ENCODE assay signal across 25 cellular contexts in the genomic region with DNA sequence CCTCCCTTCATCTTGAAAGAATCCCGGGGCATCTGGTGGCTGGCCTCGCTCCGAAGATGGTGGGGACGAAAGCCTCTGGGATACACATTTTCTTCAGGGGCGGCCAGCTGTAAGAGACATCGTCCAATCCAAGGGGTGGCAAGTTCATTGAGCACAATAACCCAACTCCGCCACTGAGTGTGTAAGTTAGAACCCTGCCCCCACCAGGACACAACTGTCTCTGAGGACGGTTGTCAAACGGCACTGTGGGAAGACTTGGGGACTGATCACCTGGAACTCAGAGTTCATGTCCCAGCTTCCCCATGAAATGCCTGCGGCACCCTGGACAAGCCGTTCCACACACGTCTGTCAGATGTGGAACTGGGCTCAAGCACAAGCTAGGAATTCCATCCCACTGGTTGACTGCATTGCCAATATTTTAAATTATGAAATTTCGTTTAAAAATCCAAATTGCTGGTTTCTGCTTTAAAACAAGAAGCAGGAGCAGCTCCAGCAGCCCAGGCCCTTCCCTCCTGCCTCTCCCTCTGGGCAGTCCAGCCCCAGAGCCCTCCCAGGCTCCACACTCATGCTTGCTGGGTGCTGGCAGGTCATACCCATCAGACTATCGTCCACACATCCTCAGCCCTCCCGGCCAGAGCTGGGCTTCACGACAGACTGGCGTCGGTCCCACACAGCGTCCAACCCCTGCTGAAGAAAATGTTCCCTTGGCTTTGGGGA.
A peak's percentile ranks its signal among the peaks of the same experiment; 100 is the strongest.
DNase-seq lines count a peak whose midpoint lies in the region; ATAC-seq and TF ChIP-seq lines count a peak whose summit lies in the region.
"Had no signal": no experiment of that assay in that cellular context is flagged by ENCODE, and none has a peak within 500 bp of the region (broad histone marks: within the 10 kb centered on the region; RNA-seq: fewer than 3 reads in every experiment).

No MANE protein-coding gene starts in this region.

- CTCF ChIA-PET in activated CD4-positive, alpha-beta T cell treated with anti-CD3 and anti-CD28 coated beads, Interleukin-2, amount 10 ng/mL, durations not matched to agents 7 days and 5 days (lab: Charles Lee), result interaction anchor here (0.5 kb wide), 1 partner anchor 1146 kb away, joined by 4 read pairs; no protein-coding TSS in a partner anchor

- no peaks in the 10 kb centered on the region for H3K36me3 Mint-ChIP-seq in activated CD4-positive, alpha-beta T cell treated with anti-CD3 and anti-CD28 coated beads, Interleukin-2, amount 10 ng/mL, durations not matched to agents 7 days and 5 days (ENCODE audit: low read depth)
- H3K36me3 Mint-ChIP-seq: activated CD8-positive, alpha-beta memory T cell treated with anti-CD3 and anti-CD28 coated beads, Interleukin-2, amount 10 ng/mL, durations not matched to agents 7 days and 5 days; activated naive CD8-positive, alpha-beta T cell; memory B cell; naive thymus-derived CD8-positive, alpha-beta T cell; stimulated activated naive B cell treated with anti-CD40 and anti-IgM and Interleukin-4, amounts not matched to agents 10 μg/mL and 1 μg/mL and 100 μg/mL, for 72 hours had no signal

- H3K4me3 ChIP-seq in BLaER1 treated with 17β-estradiol and CSF1 and Interleukin-3, amounts not matched to agents 10 nM and 100 nM, result no peak overlapping the region
- H3K4me3 ChIP-seq in heart right ventricle (no peak overlapping the region), muscle layer of colon (ENCODE audit: low read depth in 1 of 2, low read length in 2 of 2) (no peak overlapping the region), smooth muscle cell (no peak overlapping the region)
- H3K4me3 ChIP-seq: GM23338, thyroid gland had no signal

- peak in 6 of 8 donors; percentile 47 to 81 (median 68) for ATAC-seq in heart right ventricle
- ATAC-seq in HG03342 (IDR thresholded peaks at IDR 0.05; ENCODE audit: unreplicated experiment), result no peak
- ATAC-seq in GM19395 (IDR thresholded peaks at IDR 0.05; ENCODE audit: unreplicated experiment), result no peak
- ATAC-seq: activated CD8-positive, alpha-beta memory T cell treated with anti-CD3 and anti-CD28 coated beads, Interleukin-2, amount 10 ng/mL, durations not matched to agents 7 days and 5 days; foreskin keratinocyte; GM23338; naive thymus-derived CD8-positive, alpha-beta T cell; stimulated activated naive B cell treated with anti-CD40 and anti-IgM and Interleukin-4, amounts not matched to agents 10 μg/mL and 1 μg/mL and 100 μg/mL, for 72 hours had no signal

- H3K27ac ChIP-seq in BLaER1 treated with 17β-estradiol and CSF1 and Interleukin-3, amounts not matched to agents 10 nM and 100 nM, result peak overlapping the region; percentile 34 to 83 (median 76); a peak in 21 of 22 replicates
- H3K27ac ChIP-seq in heart right ventricle (peak overlapping the region in 1 of 10 donors; percentile 1), muscle layer of colon (ENCODE audit: low read depth, low read length) (peak overlapping the region; percentile 38), smooth muscle cell (ENCODE audit: low read depth) (peak overlapping the region; percentile 52)
- H3K27ac ChIP-seq: foreskin keratinocyte, thyroid gland had no signal

- peaks cover 2% of the 10 kb centered on the region for H3K27me3 Mint-ChIP-seq in activated CD4-positive, alpha-beta T cell treated with anti-CD3 and anti-CD28 coated beads, Interleukin-2, amount 10 ng/mL, durations not matched to agents 7 days and 5 days
- H3K27me3 Mint-ChIP-seq: memory B cell had no signal

- H3K4me3 Mint-ChIP-seq in activated CD4-positive, alpha-beta T cell treated with anti-CD3 and anti-CD28 coated beads, Interleukin-2, amount 10 ng/mL, durations not matched to agents 7 days and 5 days, result no peak overlapping the region
- H3K4me3 Mint-ChIP-seq: activated CD8-positive, alpha-beta memory T cell treated with anti-CD3 and anti-CD28 coated beads, Interleukin-2, amount 10 ng/mL, durations not matched to agents 7 days and 5 days; activated naive CD8-positive, alpha-beta T cell; GM23338; memory B cell; naive thymus-derived CD8-positive, alpha-beta T cell; stimulated activated naive B cell treated with anti-CD40 and anti-IgM and Interleukin-4, amounts not matched to agents 10 μg/mL and 1 μg/mL and 100 μg/mL, for 72 hours had no signal

- WGBS in heart right ventricle, 2 donors, result 63 to 66% methylated on average over 19 of the region's 19 CpGs
- 65% methylated on average over 19 of the region's 19 CpGs for WGBS in smooth muscle cell (ENCODE audit: low lambda C conversion rate)

- no peaks in the 10 kb centered on the region for H3K79me2 ChIP-seq in smooth muscle cell (ENCODE audit: low read depth)

- H3K4me1 ChIP-seq in BLaER1 treated with 17β-estradiol and CSF1 and Interleukin-3, amounts not matched to agents 10 nM and 100 nM, result peaks cover 39 to 82% (median 67%) of the 10 kb centered on the region in 10 experiments
- peaks cover 0 to 14% (median 4%) of the 10 kb centered on the region in 9 donors for H3K4me1 ChIP-seq in heart right ventricle
- H3K4me1 ChIP-seq in muscle layer of colon (ENCODE audit: insufficient read depth, low read length), result peaks cover 14% of the 10 kb centered on the region
- H3K4me1 ChIP-seq in smooth muscle cell (ENCODE audit: low read depth), result peaks cover 10% of the 10 kb centered on the region
- H3K4me1 ChIP-seq: foreskin keratinocyte had no signal

- H3F3A ChIP-seq in smooth muscle cell (ENCODE audit: low read depth), result peaks cover 9% of the 10 kb centered on the region

- TF ChIP-seq CTCF in heart right ventricle (IDR thresholded peaks at IDR 0.05) (no peak), smooth muscle cell (IDR thresholded peaks at IDR 0.05; ENCODE audit: borderline replicate concordance, insufficient read depth, poor library complexity, severe bottlenecking) (no peak)

- POLR2A ChIA-PET in activated CD4-positive, alpha-beta T cell treated with anti-CD3 and anti-CD28 coated beads, Interleukin-2, amount 10 ng/mL, durations not matched to agents 7 days and 5 days (lab: Charles Lee), result no interaction called here

- H3K9me3 Mint-ChIP-seq in activated CD4-positive, alpha-beta T cell treated with anti-CD3 and anti-CD28 coated beads, Interleukin-2, amount 10 ng/mL, durations not matched to agents 7 days and 5 days, result no peaks in the 10 kb centered on the region
- H3K9me3 Mint-ChIP-seq: memory B cell; stimulated activated naive B cell treated with anti-CD40 and anti-IgM and Interleukin-4, amounts not matched to agents 10 μg/mL and 1 μg/mL and 100 μg/mL, for 72 hours had no signal

- peak overlapping the region; percentile 68 to 87 (median 80) for H3K4me2 ChIP-seq in BLaER1 treated with 17β-estradiol and CSF1 and Interleukin-3, amounts not matched to agents 10 nM and 100 nM
- peak overlapping the region; percentile 67 for H3K4me2 ChIP-seq in smooth muscle cell
- H3K4me2 ChIP-seq: GM23338 had no signal

- no peaks in the 10 kb centered on the region for H3K27me3 ChIP-seq in BLaER1 treated with 17β-estradiol and CSF1 and Interleukin-3, amounts not matched to agents 10 nM and 100 nM
- H3K27me3 ChIP-seq in heart right ventricle (peaks cover 0 to 13% (median 0%) of the 10 kb centered on the region in 7 donors), muscle layer of colon (ENCODE audit: control insufficient read depth in 1 of 2, insufficient read depth in 2 of 2, low read length in 2 of 2) (no peaks in the 10 kb centered on the region), smooth muscle cell (ENCODE audit: low read depth) (no peaks in the 10 kb centered on the region)
- H3K27me3 ChIP-seq: foreskin keratinocyte, thyroid gland had no signal

- H3K9ac ChIP-seq in BLaER1 treated with 17β-estradiol and CSF1 and Interleukin-3, amounts not matched to agents 10 nM and 100 nM, result peak overlapping the region in 8 of 11 experiments; percentile 12 to 73 (median 62); a peak in 12 of 22 replicates
- no peak overlapping the region for H3K9ac ChIP-seq in muscle layer of colon (ENCODE audit: low read length)
- H3K9ac ChIP-seq in smooth muscle cell (ENCODE audit: low read depth), result no peak overlapping the region

- H3K36me3 ChIP-seq in BLaER1 treated with 17β-estradiol and CSF1 and Interleukin-3, amounts not matched to agents 10 nM and 100 nM, result peaks cover 0 to 6% (median 0%) of the 10 kb centered on the region in 11 experiments; a peak in 2 of 22 replicates
- H3K36me3 ChIP-seq in heart right ventricle, result no peaks in the 10 kb centered on the region
- H3K36me3 ChIP-seq in muscle layer of colon (ENCODE audit: insufficient read depth, low read length), result no peaks in the 10 kb centered on the region
- H3K36me3 ChIP-seq in smooth muscle cell (ENCODE audit: low read depth), result no peaks in the 10 kb centered on the region
- H3K36me3 ChIP-seq: thyroid gland had no signal

- peaks cover 8 to 26% (median 20%) of the 10 kb centered on the region in 11 experiments for H3K9me3 ChIP-seq in BLaER1 treated with 17β-estradiol and CSF1 and Interleukin-3, amounts not matched to agents 10 nM and 100 nM (replicated peaks in 1 of 11)
- H3K9me3 ChIP-seq in heart right ventricle (peaks cover 0 to 15% (median 5%) of the 10 kb centered on the region in 11 donors), muscle layer of colon (ENCODE audit: low read length) (no peaks in the 10 kb centered on the region), smooth muscle cell (replicated peaks; ENCODE audit: low read depth) (no peaks in the 10 kb centered on the region)
- H3K9me3 ChIP-seq: thyroid gland had no signal

- intact Hi-C loops in heart right ventricle (cut with DNase I), result no loop called here

- H4K20me1 ChIP-seq in BLaER1 treated with 17β-estradiol and CSF1 and Interleukin-3, amounts not matched to agents 10 nM and 100 nM, result no peaks in the 10 kb centered on the region
- H4K20me1 ChIP-seq in smooth muscle cell (ENCODE audit: low read depth), result no peaks in the 10 kb centered on the region

- H3K4me1 Mint-ChIP-seq in activated CD4-positive, alpha-beta T cell treated with anti-CD3 and anti-CD28 coated beads, Interleukin-2, amount 10 ng/mL, durations not matched to agents 7 days and 5 days, result no peaks in the 10 kb centered on the region
- H3K4me1 Mint-ChIP-seq: activated CD8-positive, alpha-beta memory T cell treated with anti-CD3 and anti-CD28 coated beads, Interleukin-2, amount 10 ng/mL, durations not matched to agents 7 days and 5 days; memory B cell; naive thymus-derived CD8-positive, alpha-beta T cell had no signal

- DNase-seq in heart right ventricle, result peak in 1 of 2 donors; percentile 61
- DNase-seq in smooth muscle cell (lab: John Stamatoyannopoulos, UW; ENCODE audit: unreplicated experiment), result no peak
- no peak for DNase-seq in NCI-H510A (lab: John Stamatoyannopoulos, UW)
- no peak for DNase-seq in activated CD4-positive, alpha-beta T cell treated with anti-CD3 and anti-CD28 coated beads, Interleukin-2, amount 10 ng/mL, durations not matched to agents 7 days and 5 days
- DNase-seq: activated CD4-positive, alpha-beta T cell treated with anti-CD3 and anti-CD28 coated beads for 4 hours; activated CD8-positive, alpha-beta memory T cell treated with anti-CD3 and anti-CD28 coated beads, Interleukin-2, amount 10 ng/mL, durations not matched to agents 7 days and 5 days; cerebellar nuclear complex; effector CD8-positive, alpha-beta T cell; foreskin keratinocyte; naive thymus-derived CD8-positive, alpha-beta T cell; NCI-H1092; NCI-H187 treated with DMSO at 0.1 percent for 48 hours; OCI-M1; SHP77; small intestine; stimulated activated CD4-positive, alpha-beta T cell treated with anti-CD3 and anti-CD28 coated beads, Interleukin-2, amount 100 ng/mL, for 48 hours; stimulated activated naive B cell treated with anti-CD40 and anti-IgM and Interleukin-4, amounts not matched to agents 10 μg/mL and 1 μg/mL and 100 μg/mL, for 72 hours had no signal

- H2AFZ ChIP-seq in smooth muscle cell (ENCODE audit: low read depth), result no peak overlapping the region
- H2AFZ ChIP-seq: GM23338 had no signal

- H3K27ac Mint-ChIP-seq in activated CD4-positive, alpha-beta T cell treated with anti-CD3 and anti-CD28 coated beads, Interleukin-2, amount 10 ng/mL, durations not matched to agents 7 days and 5 days, result no peak overlapping the region
- H3K27ac Mint-ChIP-seq: activated CD8-positive, alpha-beta memory T cell treated with anti-CD3 and anti-CD28 coated beads, Interleukin-2, amount 10 ng/mL, durations not matched to agents 7 days and 5 days; activated naive CD8-positive, alpha-beta T cell; GM23338; memory B cell; naive thymus-derived CD8-positive, alpha-beta T cell; stimulated activated naive B cell treated with anti-CD40 and anti-IgM and Interleukin-4, amounts not matched to agents 10 μg/mL and 1 μg/mL and 100 μg/mL, for 72 hours had no signal

Comparison
In these comparisons a context has a peak if more than half of its experiments do, and no peak if none do; other contexts are left out.
1. H3K9ac ChIP-seq: peak in BLaER1 treated with 17β-estradiol and CSF1 and Interleukin-3, amounts not matched to agents 10 nM and 100 nM (8 of 11); none in muscle layer of colon (single experiment) and smooth muscle cell (single experiment).
2. ATAC-seq: peak in heart right ventricle (6 of 8); none in HG03342 (single experiment) and GM19395 (single experiment).